In the genomic region with DNA sequence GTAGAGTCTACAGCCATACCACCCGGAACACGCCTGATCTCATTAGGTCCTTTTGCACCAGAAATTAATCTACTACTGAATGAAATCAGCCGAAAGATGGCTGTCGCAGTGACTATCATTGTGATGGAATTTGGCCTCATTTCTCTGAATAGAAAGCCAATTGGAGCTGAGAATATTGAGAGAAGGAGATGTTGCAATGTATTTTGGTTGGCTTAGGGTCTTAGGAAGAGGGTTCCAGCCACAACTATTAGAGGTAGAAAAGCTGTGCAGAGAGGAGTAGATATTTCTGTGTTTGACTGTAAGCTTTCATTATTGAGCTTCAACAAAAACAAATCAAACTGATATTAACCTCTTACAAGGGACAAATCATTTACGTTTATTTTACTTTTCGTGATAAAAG, we compare ENCODE assay signal across 16 cellular contexts.
DNase-seq lines count a peak whose midpoint lies in the region; ATAC-seq and TF ChIP-seq lines count a peak whose summit lies in the region.
"Had no signal": no experiment of that assay in that cellular context is flagged by ENCODE, and none has a peak within 500 bp of the region (broad histone marks: within the 10 kb centered on the region; RNA-seq: fewer than 3 reads in every experiment).

No MANE protein-coding gene starts in this region.

- ATAC-seq in left ventricle myocardium superior (peak; percentile 33), Right ventricle myocardium inferior (no peak), thoracic aorta (ENCODE audit: insufficient number of reproducible peaks, low FRiP score, low read depth) (peak; percentile 64)
- ATAC-seq: GM23338 had no signal

- no peaks in the 10 kb centered on the region for H3K36me3 ChIP-seq in thoracic aorta
- H3K36me3 ChIP-seq in CD8-positive, alpha-beta memory T cell (ENCODE audit: insufficient read depth, low read length), result no peaks in the 10 kb centered on the region
- H3K36me3 ChIP-seq: BE2C had no signal

- H3K27ac ChIP-seq in coronary artery (peak overlapping the region; percentile 20 to 47), thoracic aorta (peak overlapping the region; percentile 30 to 53)
- no peak overlapping the region for H3K27ac ChIP-seq in CD8-positive, alpha-beta memory T cell (ENCODE audit: low read depth, low read length)
- H3K27ac ChIP-seq: HL-60 had no signal

- no peaks in the 10 kb centered on the region for H3K9me3 ChIP-seq in thoracic aorta
- no peaks in the 10 kb centered on the region for H3K9me3 ChIP-seq in CD8-positive, alpha-beta memory T cell (ENCODE audit: low read length)
- H3K9me3 ChIP-seq: BE2C, Caco-2 had no signal

- H3K27me3 Mint-ChIP-seq in CD8-positive, alpha-beta memory T cell, result no peaks in the 10 kb centered on the region

- no peaks in the 10 kb centered on the region for H3K4me1 Mint-ChIP-seq in CD8-positive, alpha-beta memory T cell
- H3K4me1 Mint-ChIP-seq: CD4-positive, CD25-positive, alpha-beta regulatory T cell; GM23338 had no signal

- H3K36me3 Mint-ChIP-seq in CD8-positive, alpha-beta memory T cell, result no peaks in the 10 kb centered on the region
- H3K36me3 Mint-ChIP-seq: CD4-positive, CD25-positive, alpha-beta regulatory T cell had no signal

- H3K27ac Mint-ChIP-seq in CD8-positive, alpha-beta memory T cell, result no peak overlapping the region
- H3K27ac Mint-ChIP-seq: CD4-positive, CD25-positive, alpha-beta regulatory T cell; GM23338 had no signal

- POLR2A ChIA-PET in CD8-positive, alpha-beta memory T cell (lab: Charles Lee), result no interaction called here

- CTCF ChIA-PET in CD8-positive, alpha-beta memory T cell (lab: Charles Lee), result no interaction called here

- peak overlapping the region; percentile 61 for H3K4me3 ChIP-seq in coronary artery
- H3K4me3 ChIP-seq in thoracic aorta, result peak overlapping the region; percentile 57
- no peak overlapping the region for H3K4me3 ChIP-seq in CD8-positive, alpha-beta memory T cell (ENCODE audit: low read length)
- H3K4me3 ChIP-seq: GM23338 had no signal

- TF ChIP-seq CTCF in coronary artery (IDR thresholded peaks at IDR 0.05) (no peak), thoracic aorta (IDR thresholded peaks at IDR 0.05) (no peak)

- H3K4me3 Mint-ChIP-seq in CD8-positive, alpha-beta memory T cell, result no peak overlapping the region
- H3K4me3 Mint-ChIP-seq: CD4-positive, CD25-positive, alpha-beta regulatory T cell; GM23338 had no signal

- no peak for DNase-seq in left ventricle myocardium superior
- no peak for DNase-seq in Right ventricle myocardium inferior (ENCODE audit: missing footprints)
- no peak for DNase-seq in coronary artery (ENCODE audit: low spot score)
- no peak for DNase-seq in thoracic aorta (ENCODE audit: low spot score)
- DNase-seq in SKM-1 treated with dmso at 0.1 percent for 144 hours (lab: John Stamatoyannopoulos, UW; ENCODE audit: unreplicated experiment), result no peak
- no peak for DNase-seq in CD8-positive, alpha-beta memory T cell
- DNase-seq: ACHN; BE2C; C1 segment of cervical spinal cord; Caco-2; CD4-positive, CD25-positive, alpha-beta regulatory T cell; DMS79; GDM1; HCEC 1CT had no signal

- peaks cover 0 to 2% (median 0%) of the 10 kb centered on the region in 5 donors for H3K9me3 Mint-ChIP-seq in CD8-positive, alpha-beta memory T cell
- H3K9me3 Mint-ChIP-seq: GM23338 had no signal

- H3K4me1 ChIP-seq in thoracic aorta (ENCODE audit: control insufficient read depth in 1 of 2, low read depth in 2 of 2), result peaks cover 4 to 13% of the 10 kb centered on the region in 2 donors
- no peaks in the 10 kb centered on the region for H3K4me1 ChIP-seq in CD8-positive, alpha-beta memory T cell (ENCODE audit: insufficient read depth, low read length)
- H3K4me1 ChIP-seq: BE2C, Caco-2 had no signal

- H3K27me3 ChIP-seq in thoracic aorta (replicated peaks; ENCODE audit: insufficient read depth), result no peaks in the 10 kb centered on the region
- H3K27me3 ChIP-seq in CD8-positive, alpha-beta memory T cell (ENCODE audit: insufficient read depth, low read length, poor library complexity, severe bottlenecking), result no peaks in the 10 kb centered on the region
- H3K27me3 ChIP-seq: BE2C had no signal

- intact Hi-C loops in left ventricle myocardium superior (cut with micrococcal nuclease) (no loop called here), Right ventricle myocardium inferior (cut with DNase I) (no loop called here)
